Comparison of ENCODE assay signal across 1 cellular context in the genomic region with DNA sequence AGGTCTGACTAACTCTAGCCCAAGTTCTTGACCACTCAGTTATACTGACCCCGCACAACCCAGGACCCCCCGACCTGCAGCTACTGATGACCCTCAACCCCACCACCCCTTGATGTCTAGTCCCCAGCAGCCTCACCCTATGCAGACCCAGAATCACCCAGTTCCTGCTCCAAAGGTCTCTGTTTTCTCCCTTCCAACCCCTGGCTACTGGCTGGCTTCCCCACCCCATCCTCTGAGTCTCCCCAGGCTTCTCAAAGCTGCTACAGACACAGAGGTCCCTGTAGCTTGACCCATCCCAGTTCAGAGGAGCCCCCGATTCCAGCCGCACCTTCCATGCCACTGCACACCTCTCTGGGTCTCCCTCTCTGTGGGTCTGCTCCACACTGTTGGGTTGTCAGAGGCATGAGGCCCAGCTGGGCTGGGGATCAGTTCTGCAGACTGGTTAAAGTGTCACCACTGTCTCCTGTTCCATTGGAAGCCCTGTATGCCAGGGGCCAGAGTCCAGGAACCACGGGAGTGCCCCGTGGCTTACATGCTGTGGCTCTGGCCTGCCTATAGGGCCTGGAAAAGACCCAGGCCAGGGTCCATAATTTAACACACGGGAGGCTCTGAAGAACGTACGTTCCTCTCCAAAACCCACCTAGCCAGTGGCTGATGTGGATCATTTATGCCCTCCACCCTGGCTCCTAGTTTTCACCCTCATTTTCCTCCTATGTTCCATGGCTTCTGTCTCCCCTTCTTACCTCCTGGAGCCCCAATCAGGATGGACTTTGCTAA.
TF ChIP-seq lines count a peak whose summit lies in the region.

No MANE protein-coding gene starts in this region.

TF ChIP-seq in HepG2, 621 proteins besides CTCF, POLR2A, EP300 and RAD21 (continues in another document):
- TF ChIP-seq ZNF275 (CRISPR knock-in tag; IDR thresholded peaks at IDR 0.05; ENCODE audit: borderline replicate concordance) (peak; percentile 51; the same call in 1 of the 2 replicates), SIX4 (CRISPR knock-in tag; IDR thresholded peaks at IDR 0.05) (peak; percentile 60), SIN3A (IDR thresholded peaks at IDR 0.05; ENCODE audit: borderline replicate concordance, low read depth, low read length) (peak; percentile 78; the same call in 1 of the 2 replicates), ZNF678 (CRISPR knock-in tag; IDR thresholded peaks at IDR 0.05) (peak; percentile 85; the same call in 1 of the 2 replicates), ZFP36 (IDR thresholded peaks at IDR 0.05; ENCODE audit: borderline replicate concordance, low read depth, low read length, partially characterized antibody) (no peak), FOXJ3 (CRISPR knock-in tag; IDR thresholded peaks at IDR 0.05; ENCODE audit: borderline replicate concordance) (no peak), ZNF44 (CRISPR knock-in tag; IDR thresholded peaks at IDR 0.05) (peak; percentile 96; the same call in 1 of the 2 replicates), ZNF530 (CRISPR knock-in tag; IDR thresholded peaks at IDR 0.05; ENCODE audit: low read depth) (no peak), ZBTB42 (CRISPR knock-in tag; IDR thresholded peaks at IDR 0.05) (no peak), XRCC5 (optimal IDR thresholded peaks at IDR 0.05; ENCODE audit: low read length) (peak; percentile 34), ARHGAP35 (CRISPR knock-in tag; IDR thresholded peaks at IDR 0.05; ENCODE audit: borderline replicate concordance) (peak; percentile 47; the same call in 1 of the 2 replicates), ZNF691 (CRISPR knock-in tag; IDR thresholded peaks at IDR 0.05; ENCODE audit: borderline replicate concordance, low read depth) (peak; percentile 90; the same call in 1 of the 2 replicates), ZSCAN5A (CRISPR knock-in tag; IDR thresholded peaks at IDR 0.05; ENCODE audit: borderline replicate concordance) (no peak; the same call in 1 of the 2 replicates), ZNF644 (CRISPR knock-in tag; IDR thresholded peaks at IDR 0.05; ENCODE audit: low read depth) (peak; percentile 97), AFF4 (CRISPR knock-in tag; IDR thresholded peaks at IDR 0.05) (no peak), ZNF709 (CRISPR knock-in tag; IDR thresholded peaks at IDR 0.05) (0 out of 2 replicates have a peak, but pooled peaks have one; percentile 68), SYNCRIP (IDR thresholded peaks at IDR 0.05; ENCODE audit: insufficient read depth, low read depth, low read length) (no peak), DMAP1 (CRISPR knock-in tag; IDR thresholded peaks at IDR 0.05) (peak; percentile 61), ZNF616 (CRISPR knock-in tag; IDR thresholded peaks at IDR 0.05; ENCODE audit: low read depth) (no peak; the same call in 1 of the 2 replicates), ZSCAN20 (CRISPR knock-in tag; IDR thresholded peaks at IDR 0.05; ENCODE audit: borderline replicate concordance) (0 out of 2 replicates have a peak, but pooled peaks have one; percentile 59), ZNF768 (CRISPR knock-in tag; IDR thresholded peaks at IDR 0.05) (peak; percentile 49; the same call in 1 of the 2 replicates), PITX1 (CRISPR knock-in tag; IDR thresholded peaks at IDR 0.05) (peak; percentile 85), THRA (CRISPR knock-in tag; IDR thresholded peaks at IDR 0.05; ENCODE audit: borderline replicate concordance) (peak; percentile 81), ESRRA (CRISPR knock-in tag; IDR thresholded peaks at IDR 0.05; ENCODE audit: low read depth) (peak; percentile 81; the same call in 1 of the 2 replicates), ATM (IDR thresholded peaks at IDR 0.05; ENCODE audit: borderline replicate concordance) (no peak), ZNF574 (CRISPR knock-in tag; IDR thresholded peaks at IDR 0.05) (peak; percentile 87)
- TF ChIP-seq, protein P1, sequence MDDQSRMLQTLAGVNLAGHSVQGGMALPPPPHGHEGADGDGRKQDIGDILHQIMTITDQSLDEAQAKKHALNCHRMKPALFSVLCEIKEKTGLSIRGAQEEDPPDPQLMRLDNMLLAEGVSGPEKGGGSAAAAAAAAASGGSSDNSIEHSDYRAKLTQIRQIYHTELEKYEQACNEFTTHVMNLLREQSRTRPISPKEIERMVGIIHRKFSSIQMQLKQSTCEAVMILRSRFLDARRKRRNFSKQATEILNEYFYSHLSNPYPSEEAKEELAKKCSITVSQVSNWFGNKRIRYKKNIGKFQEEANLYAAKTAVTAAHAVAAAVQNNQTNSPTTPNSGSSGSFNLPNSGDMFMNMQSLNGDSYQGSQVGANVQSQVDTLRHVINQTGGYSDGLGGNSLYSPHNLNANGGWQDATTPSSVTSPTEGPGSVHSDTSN (CRISPR knock-in tag; IDR thresholded peaks at IDR 0.05; ENCODE audit: borderline replicate concordance): no peak
- TF ChIP-seq, protein P2, sequence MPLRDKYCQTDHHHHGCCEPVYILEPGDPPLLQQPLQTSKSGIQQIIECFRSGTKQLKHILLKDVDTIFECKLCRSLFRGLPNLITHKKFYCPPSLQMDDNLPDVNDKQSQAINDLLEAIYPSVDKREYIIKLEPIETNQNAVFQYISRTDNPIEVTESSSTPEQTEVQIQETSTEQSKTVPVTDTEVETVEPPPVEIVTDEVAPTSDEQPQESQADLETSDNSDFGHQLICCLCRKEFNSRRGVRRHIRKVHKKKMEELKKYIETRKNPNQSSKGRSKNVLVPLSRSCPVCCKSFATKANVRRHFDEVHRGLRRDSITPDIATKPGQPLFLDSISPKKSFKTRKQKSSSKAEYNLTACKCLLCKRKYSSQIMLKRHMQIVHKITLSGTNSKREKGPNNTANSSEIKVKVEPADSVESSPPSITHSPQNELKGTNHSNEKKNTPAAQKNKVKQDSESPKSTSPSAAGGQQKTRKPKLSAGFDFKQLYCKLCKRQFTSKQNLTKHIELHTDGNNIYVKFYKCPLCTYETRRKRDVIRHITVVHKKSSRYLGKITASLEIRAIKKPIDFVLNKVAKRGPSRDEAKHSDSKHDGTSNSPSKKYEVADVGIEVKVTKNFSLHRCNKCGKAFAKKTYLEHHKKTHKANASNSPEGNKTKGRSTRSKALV (CRISPR knock-in tag; IDR thresholded peaks at IDR 0.05): peak; percentile 76; the same call in 1 of the 2 replicates
- TF ChIP-seq, protein P3, sequence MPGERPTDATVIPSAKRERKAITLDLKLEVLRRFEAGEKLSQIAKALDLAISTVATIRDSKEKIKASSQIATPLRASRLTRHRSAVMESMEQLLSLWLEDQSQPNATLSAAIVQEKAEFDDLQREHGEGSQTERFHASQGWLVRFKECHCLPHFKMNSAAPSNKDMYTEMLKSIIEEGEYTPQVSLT (CRISPR knock-in tag; IDR thresholded peaks at IDR 0.05; ENCODE audit: borderline replicate concordance, low read depth): no peak
- TF ChIP-seq, protein P4, sequence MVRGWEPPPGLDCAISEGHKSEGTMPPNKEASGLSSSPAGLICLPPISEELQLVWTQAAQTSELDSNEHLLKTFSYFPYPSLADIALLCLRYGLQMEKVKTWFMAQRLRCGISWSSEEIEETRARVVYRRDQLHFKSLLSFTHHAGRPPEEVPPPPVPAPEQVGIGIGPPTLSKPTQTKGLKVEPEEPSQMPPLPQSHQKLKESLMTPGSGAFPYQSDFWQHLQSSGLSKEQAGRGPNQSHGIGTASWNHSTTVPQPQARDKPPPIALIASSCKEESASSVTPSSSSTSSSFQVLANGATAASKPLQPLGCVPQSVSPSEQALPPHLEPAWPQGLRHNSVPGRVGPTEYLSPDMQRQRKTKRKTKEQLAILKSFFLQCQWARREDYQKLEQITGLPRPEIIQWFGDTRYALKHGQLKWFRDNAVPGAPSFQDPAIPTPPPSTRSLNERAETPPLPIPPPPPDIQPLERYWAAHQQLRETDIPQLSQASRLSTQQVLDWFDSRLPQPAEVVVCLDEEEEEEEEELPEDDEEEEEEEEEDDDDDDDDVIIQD (CRISPR knock-in tag; IDR thresholded peaks at IDR 0.05; ENCODE audit: low read depth): peak; percentile 56; the same call in 1 of the 2 replicates
